Comparison of ENCODE assay signal across 23 cellular contexts in genomic region chr12:132951649-132952048, GRCh38.
"Had no signal": no experiment of that assay in that cellular context is flagged by ENCODE, and none has a peak within 500 bp of the region (broad histone marks: within the 10 kb centered on the region; RNA-seq: fewer than 3 reads in every experiment).

No MANE protein-coding gene starts in this region.

- ATAC-seq: activated T-cell treated with anti-CD3 and anti-CD28 coated beads, Interleukin-2, amount 50 U/mL, for 72 hours; left lobe of liver; stimulated activated naive CD8-positive, alpha-beta T cell treated with anti-CD3 and anti-CD28 coated beads, Interleukin-15, amount 100 ng/mL, for 72 hours had no signal

- DNase-seq: activated CD4-positive, alpha-beta T cell treated with anti-CD3 and anti-CD28 coated beads for 1 hour; activated effector memory CD4-positive, alpha-beta T cell treated with anti-CD3 and anti-CD28 coated beads, Interleukin-2, amount 50 U/mL, for 16 hours; activated naive CD4-positive, alpha-beta T cell treated with anti-CD3 and anti-CD28 coated beads, Interleukin-2, amount 50 U/mL, for 16 hours; activated T-cell treated with anti-CD3 and anti-CD28 coated beads, Interleukin-2, amount 50 U/mL, for 72 hours; cortex of kidney; effector CD8-positive, alpha-beta T cell; esophagus squamous epithelium; kidney; small intestine; stimulated activated CD4-positive, alpha-beta T cell treated with anti-CD3 and anti-CD28 coated beads, Interleukin-15, amount 100 ng/mL, for 24 hours; stimulated activated CD4-positive, alpha-beta T cell treated with anti-CD3 and anti-CD28 coated beads, Interleukin-2, amount 100 ng/mL, for 48 hours; stimulated activated naive CD8-positive, alpha-beta T cell treated with anti-CD3 and anti-CD28 coated beads, Interleukin-15, amount 100 ng/mL, for 72 hours; T-helper 2 cell; testis; WERI-Rb-1 had no signal

- H3K27me3 Mint-ChIP-seq: stimulated activated naive CD8-positive, alpha-beta T cell treated with anti-CD3 and anti-CD28 coated beads, Interleukin-15, amount 100 ng/mL, for 72 hours; type B pancreatic cell had no signal

- H3K9me3 ChIP-seq: prostate gland, testis had no signal

- H3K27me3 ChIP-seq: ascending aorta, breast epithelium, esophagus squamous epithelium, hepatocyte, right atrium auricular region, testis had no signal

- H3K4me2 ChIP-seq: hepatocyte had no signal

- H3K4me3 Mint-ChIP-seq: activated T-cell treated with anti-CD3 and anti-CD28 coated beads, Interleukin-2, amount 50 U/mL, for 72 hours; neural crest cell; stimulated activated naive CD8-positive, alpha-beta T cell treated with anti-CD3 and anti-CD28 coated beads, Interleukin-15, amount 100 ng/mL, for 72 hours; type B pancreatic cell had no signal

- H3K4me1 ChIP-seq: prostate gland had no signal

- H3K27ac ChIP-seq: ascending aorta, breast epithelium, esophagus squamous epithelium, hepatocyte, prostate gland, right atrium auricular region, testis, WERI-Rb-1 had no signal

- H2AFZ ChIP-seq: hepatocyte had no signal

- H3K27ac Mint-ChIP-seq: activated T-cell treated with anti-CD3 and anti-CD28 coated beads, Interleukin-2, amount 50 U/mL, for 72 hours; stimulated activated naive CD8-positive, alpha-beta T cell treated with anti-CD3 and anti-CD28 coated beads, Interleukin-15, amount 100 ng/mL, for 72 hours; type B pancreatic cell had no signal

- FAIRE-seq: kidney, small intestine had no signal

- H3K36me3 ChIP-seq: prostate gland had no signal

- H3K4me3 ChIP-seq: ascending aorta, breast epithelium, esophagus squamous epithelium, hepatocyte, prostate gland, right atrium auricular region, testis had no signal
